In genomic region chrX:134949271-134949670, GRCh38 we compare ENCODE assay signal across 1 cellular context.
TF ChIP-seq lines count a peak whose summit lies in the region.

No MANE protein-coding gene starts in this region.

TF ChIP-seq in HCT116, 20 proteins besides CTCF, POLR2A, EP300 and RAD21 (continued from another document):
- TF ChIP-seq ZBTB33 (IDR thresholded peaks at IDR 0.05; ENCODE audit: extremely low read depth, insufficient replicate concordance, low read length) (no peak), ZNF274 (IDR thresholded peaks at IDR 0.05; ENCODE audit: low read depth, low read length) (no peak), EGR1 (IDR thresholded peaks at IDR 0.05; ENCODE audit: low read depth) (no peak)
